12 cellular contexts compared by ENCODE assay signal in the genomic region with DNA sequence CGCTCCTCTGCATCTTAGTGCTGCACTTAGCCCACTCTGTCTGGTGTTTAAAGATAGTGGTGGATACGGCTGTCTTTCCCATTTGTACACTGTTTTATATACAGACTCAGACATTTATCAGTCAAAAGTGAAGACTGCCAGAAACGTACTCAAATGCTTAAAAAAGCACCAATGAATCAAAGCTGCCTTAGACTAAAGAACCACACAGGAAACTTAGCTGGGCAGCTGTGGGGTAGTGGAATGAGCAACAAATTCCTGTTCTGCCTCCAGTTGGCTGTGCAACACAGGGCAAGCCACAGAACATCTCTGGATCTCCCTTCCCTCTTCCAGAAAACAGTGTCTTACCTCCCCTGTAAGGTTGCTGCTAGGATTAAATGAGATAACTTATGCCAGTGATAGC.
A peak's percentile ranks its signal among the peaks of the same experiment; 100 is the strongest.
DNase-seq lines count a peak whose midpoint lies in the region; ATAC-seq and TF ChIP-seq lines count a peak whose summit lies in the region.
"Had no signal": no experiment of that assay in that cellular context is flagged by ENCODE, and none has a peak within 500 bp of the region (broad histone marks: within the 10 kb centered on the region; RNA-seq: fewer than 3 reads in every experiment).

No MANE protein-coding gene starts in this region.

- in situ Hi-C loops in astrocyte of the spinal cord (cut with HindIII; ENCODE audit: low sequenced_read_pairs) = no loop called here

- H3K27me3 Mint-ChIP-seq in activated CD4-positive, alpha-beta T cell treated with anti-CD3 and anti-CD28 coated beads, Interleukin-2, amount 10 ng/mL, durations not matched to agents 24 days and 14 days = peaks cover 1% of the 10 kb centered on the region
- H3K27me3 Mint-ChIP-seq in stimulated activated naive B cell treated with anti-CD40 and anti-IgM and Interleukin-4, amounts not matched to agents 10 μg/mL and 1 μg/mL and 100 μg/mL, for 72 hours = peaks cover 0 to 8% of the 10 kb centered on the region in 2 donors

- intact Hi-C loops in activated CD4-positive, alpha-beta T cell treated with anti-CD3 and anti-CD28 coated beads, Interleukin-2, amount 10 ng/mL, durations not matched to agents 24 days and 14 days (cut with micrococcal nuclease) = loop anchor here (1.0 to 10.0 kb wide), 4 partner anchors 9 to 856 kb away; a partner anchor contains a TSS
- intact Hi-C loops in Right ventricle myocardium superior (cut with DNase I) = no loop called here

- peak overlapping the region; percentile 56 for H3K27ac Mint-ChIP-seq in activated CD4-positive, alpha-beta T cell treated with anti-CD3 and anti-CD28 coated beads, Interleukin-2, amount 10 ng/mL, durations not matched to agents 24 days and 14 days
- peak overlapping the region; percentile 15 for H3K27ac Mint-ChIP-seq in stimulated activated naive B cell treated with anti-CD40 and anti-IgM and Interleukin-4, amounts not matched to agents 10 μg/mL and 1 μg/mL and 100 μg/mL, for 72 hours

- no peaks in the 10 kb centered on the region for H3K9me3 Mint-ChIP-seq in activated CD4-positive, alpha-beta T cell treated with anti-CD3 and anti-CD28 coated beads, Interleukin-2, amount 10 ng/mL, durations not matched to agents 24 days and 14 days
- H3K9me3 Mint-ChIP-seq in stimulated activated naive B cell treated with anti-CD40 and anti-IgM and Interleukin-4, amounts not matched to agents 10 μg/mL and 1 μg/mL and 100 μg/mL, for 72 hours = no peaks in the 10 kb centered on the region

- no peak for TF ChIP-seq CTCF in astrocyte of the spinal cord (IDR thresholded peaks at IDR 0.05; ENCODE audit: low read depth, low read length)

- H3K4me3 ChIP-seq in astrocyte of the spinal cord (ENCODE audit: low read depth, low read length) = no peak overlapping the region
- H3K4me3 ChIP-seq: A549, thyroid gland had no signal

- H3K4me3 Mint-ChIP-seq in activated CD4-positive, alpha-beta T cell treated with anti-CD3 and anti-CD28 coated beads, Interleukin-2, amount 10 ng/mL, durations not matched to agents 24 days and 14 days = peak overlapping the region; percentile 13
- no peak overlapping the region for H3K4me3 Mint-ChIP-seq in stimulated activated naive B cell treated with anti-CD40 and anti-IgM and Interleukin-4, amounts not matched to agents 10 μg/mL and 1 μg/mL and 100 μg/mL, for 72 hours

- H3K36me3 Mint-ChIP-seq in activated CD4-positive, alpha-beta T cell treated with anti-CD3 and anti-CD28 coated beads, Interleukin-2, amount 10 ng/mL, durations not matched to agents 24 days and 14 days (ENCODE audit: low read depth) = no peaks in the 10 kb centered on the region
- H3K36me3 Mint-ChIP-seq in stimulated activated naive B cell treated with anti-CD40 and anti-IgM and Interleukin-4, amounts not matched to agents 10 μg/mL and 1 μg/mL and 100 μg/mL, for 72 hours = no peaks in the 10 kb centered on the region

- H3K4me1 Mint-ChIP-seq in activated CD4-positive, alpha-beta T cell treated with anti-CD3 and anti-CD28 coated beads, Interleukin-2, amount 10 ng/mL, durations not matched to agents 24 days and 14 days = peaks cover 45% of the 10 kb centered on the region
- H3K4me1 Mint-ChIP-seq in stimulated activated naive B cell treated with anti-CD40 and anti-IgM and Interleukin-4, amounts not matched to agents 10 μg/mL and 1 μg/mL and 100 μg/mL, for 72 hours = peaks cover 28 to 38% of the 10 kb centered on the region in 2 donors

- DNase-seq in activated CD4-positive, alpha-beta T cell treated with anti-CD3 and anti-CD28 coated beads, Interleukin-2, amount 10 ng/mL, durations not matched to agents 24 days and 14 days = peak; percentile 73
- no peak for DNase-seq in activated CD4-positive, alpha-beta T cell treated with anti-CD3 and anti-CD28 coated beads for 4 hours
- DNase-seq in astrocyte of the spinal cord (ENCODE audit: low read depth, low spot score) = peak; percentile 45
- DNase-seq in stimulated activated naive B cell treated with anti-CD40 and anti-IgM and Interleukin-4, amounts not matched to agents 10 μg/mL and 1 μg/mL and 100 μg/mL, for 72 hours = peak; percentile 20
- no peak for DNase-seq in GM19238 (ENCODE audit: insufficient read length, low spot score)
- DNase-seq in Right ventricle myocardium superior = no peak
- DNase-seq: caudate nucleus, NCI-H748 treated with DMSO at 0.1 percent for 48 hours, thyroid gland had no signal

- peak; percentile 56 for ATAC-seq in HG02885 (IDR thresholded peaks at IDR 0.05; ENCODE audit: poor library complexity, unreplicated experiment)
- ATAC-seq in stimulated activated naive B cell treated with anti-CD40 and anti-IgM and Interleukin-4, amounts not matched to agents 10 μg/mL and 1 μg/mL and 100 μg/mL, for 72 hours (replicated peaks) = peak; percentile 73 to 87
- ATAC-seq in Right ventricle myocardium superior (ENCODE audit: poor library complexity) = no peak
- no peak for ATAC-seq in HG02970 (IDR thresholded peaks at IDR 0.05; ENCODE audit: low FRiP score, unreplicated experiment)
- ATAC-seq: A549 had no signal

Comparison
In these comparisons a context has a peak if more than half of its experiments do, and no peak if none do; other contexts are left out.
1. DNase-seq: peak in activated CD4-positive, alpha-beta T cell treated with anti-CD3 and anti-CD28 coated beads, Interleukin-2, amount 10 ng/mL, durations not matched to agents 24 days and 14 days (single experiment), astrocyte of the spinal cord (single experiment) and stimulated activated naive B cell treated with anti-CD40 and anti-IgM and Interleukin-4, amounts not matched to agents 10 μg/mL and 1 μg/mL and 100 μg/mL, for 72 hours (single experiment); none in activated CD4-positive, alpha-beta T cell treated with anti-CD3 and anti-CD28 coated beads for 4 hours (0 of 2), GM19238 (single experiment) and Right ventricle myocardium superior (single experiment).
2. ATAC-seq: peak in HG02885 (single experiment) and stimulated activated naive B cell treated with anti-CD40 and anti-IgM and Interleukin-4, amounts not matched to agents 10 μg/mL and 1 μg/mL and 100 μg/mL, for 72 hours (2 of 2); none in Right ventricle myocardium superior (single experiment) and HG02970 (single experiment).